Comparison of ENCODE assay signal across 1 cellular context in genomic region chr4:122920473-122920872, GRCh38.
TF ChIP-seq lines count a peak whose summit lies in the region.

No MANE protein-coding gene starts in this region.

TF ChIP-seq in HCT116, 20 proteins besides CTCF, POLR2A, EP300 and RAD21:
- TF ChIP-seq MAX (IDR thresholded peaks at IDR 0.05) = no peak
- no peak for TF ChIP-seq FOSL1 (IDR thresholded peaks at IDR 0.05; ENCODE audit: low read depth)
- no peak for TF ChIP-seq JUND (IDR thresholded peaks at IDR 0.05)
- no peak for TF ChIP-seq ZNF274 (IDR thresholded peaks at IDR 0.05; ENCODE audit: low read depth, low read length)
- no peak for TF ChIP-seq POLR2AphosphoS5 (IDR thresholded peaks at IDR 0.05; ENCODE audit: low read depth, low read length)
- no peak for TF ChIP-seq SIN3A (IDR thresholded peaks at IDR 0.05; ENCODE audit: low read depth)
- no peak for TF ChIP-seq CBX3 (IDR thresholded peaks at IDR 0.05; ENCODE audit: low read depth)
- no peak for TF ChIP-seq ELF1 (IDR thresholded peaks at IDR 0.05; ENCODE audit: borderline replicate concordance, low read depth)
- no peak for TF ChIP-seq SRF (IDR thresholded peaks at IDR 0.05; ENCODE audit: low read depth)
